In genomic region chr19:46381746-46382345, GRCh38 we compare ENCODE assay signal across 1 cellular context.
TF ChIP-seq lines count a peak whose summit lies in the region.

No MANE protein-coding gene starts in this region.

TF ChIP-seq in WTC11, 78 proteins besides CTCF, POLR2A, EP300 and RAD21 (continued from another document):
- no peak for TF ChIP-seq MAX (CRISPR knock-in tag; IDR thresholded peaks at IDR 0.05)
- TF ChIP-seq, protein P1, sequence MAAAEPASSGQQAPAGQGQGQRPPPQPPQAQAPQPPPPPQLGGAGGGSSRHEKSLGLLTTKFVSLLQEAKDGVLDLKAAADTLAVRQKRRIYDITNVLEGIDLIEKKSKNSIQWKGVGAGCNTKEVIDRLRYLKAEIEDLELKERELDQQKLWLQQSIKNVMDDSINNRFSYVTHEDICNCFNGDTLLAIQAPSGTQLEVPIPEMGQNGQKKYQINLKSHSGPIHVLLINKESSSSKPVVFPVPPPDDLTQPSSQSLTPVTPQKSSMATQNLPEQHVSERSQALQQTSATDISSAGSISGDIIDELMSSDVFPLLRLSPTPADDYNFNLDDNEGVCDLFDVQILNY (CRISPR knock-in tag; IDR thresholded peaks at IDR 0.05), result no peak
- no peak for TF ChIP-seq PRDM15 (CRISPR knock-in tag; IDR thresholded peaks at IDR 0.05)
- TF ChIP-seq, protein P2, sequence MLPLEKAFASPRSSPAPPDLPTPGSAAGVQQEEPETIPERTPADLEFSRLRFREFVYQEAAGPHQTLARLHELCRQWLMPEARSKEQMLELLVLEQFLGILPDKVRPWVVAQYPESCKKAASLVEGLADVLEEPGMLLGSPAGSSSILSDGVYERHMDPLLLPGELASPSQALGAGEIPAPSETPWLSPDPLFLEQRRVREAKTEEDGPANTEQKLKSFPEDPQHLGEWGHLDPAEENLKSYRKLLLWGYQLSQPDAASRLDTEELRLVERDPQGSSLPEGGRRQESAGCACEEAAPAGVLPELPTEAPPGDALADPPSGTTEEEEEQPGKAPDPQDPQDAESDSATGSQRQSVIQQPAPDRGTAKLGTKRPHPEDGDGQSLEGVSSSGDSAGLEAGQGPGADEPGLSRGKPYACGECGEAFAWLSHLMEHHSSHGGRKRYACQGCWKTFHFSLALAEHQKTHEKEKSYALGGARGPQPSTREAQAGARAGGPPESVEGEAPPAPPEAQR (CRISPR knock-in tag; IDR thresholded peaks at IDR 0.05), result no peak
- no peak for TF ChIP-seq ZNF219 (CRISPR knock-in tag; IDR thresholded peaks at IDR 0.05; ENCODE audit: borderline replicate concordance)
- no peak for TF ChIP-seq NFYB (CRISPR knock-in tag; conservative IDR thresholded peaks at IDR 0.05; ENCODE audit: low read depth)
- TF ChIP-seq JUN (CRISPR knock-in tag; IDR thresholded peaks at IDR 0.05), result no peak
- no peak for TF ChIP-seq JAZF1 (CRISPR knock-in tag; IDR thresholded peaks at IDR 0.05)
- TF ChIP-seq, protein P3, sequence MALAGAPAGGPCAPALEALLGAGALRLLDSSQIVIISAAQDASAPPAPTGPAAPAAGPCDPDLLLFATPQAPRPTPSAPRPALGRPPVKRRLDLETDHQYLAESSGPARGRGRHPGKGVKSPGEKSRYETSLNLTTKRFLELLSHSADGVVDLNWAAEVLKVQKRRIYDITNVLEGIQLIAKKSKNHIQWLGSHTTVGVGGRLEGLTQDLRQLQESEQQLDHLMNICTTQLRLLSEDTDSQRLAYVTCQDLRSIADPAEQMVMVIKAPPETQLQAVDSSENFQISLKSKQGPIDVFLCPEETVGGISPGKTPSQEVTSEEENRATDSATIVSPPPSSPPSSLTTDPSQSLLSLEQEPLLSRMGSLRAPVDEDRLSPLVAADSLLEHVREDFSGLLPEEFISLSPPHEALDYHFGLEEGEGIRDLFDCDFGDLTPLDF (CRISPR knock-in tag; IDR thresholded peaks at IDR 0.05), result no peak
- TF ChIP-seq, protein P4, sequence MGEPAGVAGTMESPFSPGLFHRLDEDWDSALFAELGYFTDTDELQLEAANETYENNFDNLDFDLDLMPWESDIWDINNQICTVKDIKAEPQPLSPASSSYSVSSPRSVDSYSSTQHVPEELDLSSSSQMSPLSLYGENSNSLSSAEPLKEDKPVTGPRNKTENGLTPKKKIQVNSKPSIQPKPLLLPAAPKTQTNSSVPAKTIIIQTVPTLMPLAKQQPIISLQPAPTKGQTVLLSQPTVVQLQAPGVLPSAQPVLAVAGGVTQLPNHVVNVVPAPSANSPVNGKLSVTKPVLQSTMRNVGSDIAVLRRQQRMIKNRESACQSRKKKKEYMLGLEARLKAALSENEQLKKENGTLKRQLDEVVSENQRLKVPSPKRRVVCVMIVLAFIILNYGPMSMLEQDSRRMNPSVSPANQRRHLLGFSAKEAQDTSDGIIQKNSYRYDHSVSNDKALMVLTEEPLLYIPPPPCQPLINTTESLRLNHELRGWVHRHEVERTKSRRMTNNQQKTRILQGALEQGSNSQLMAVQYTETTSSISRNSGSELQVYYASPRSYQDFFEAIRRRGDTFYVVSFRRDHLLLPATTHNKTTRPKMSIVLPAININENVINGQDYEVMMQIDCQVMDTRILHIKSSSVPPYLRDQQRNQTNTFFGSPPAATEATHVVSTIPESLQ (CRISPR knock-in tag; IDR thresholded peaks at IDR 0.05), result no peak
- no peak for TF ChIP-seq MYBL2 (CRISPR knock-in tag; IDR thresholded peaks at IDR 0.05)
- TF ChIP-seq, protein P5, sequence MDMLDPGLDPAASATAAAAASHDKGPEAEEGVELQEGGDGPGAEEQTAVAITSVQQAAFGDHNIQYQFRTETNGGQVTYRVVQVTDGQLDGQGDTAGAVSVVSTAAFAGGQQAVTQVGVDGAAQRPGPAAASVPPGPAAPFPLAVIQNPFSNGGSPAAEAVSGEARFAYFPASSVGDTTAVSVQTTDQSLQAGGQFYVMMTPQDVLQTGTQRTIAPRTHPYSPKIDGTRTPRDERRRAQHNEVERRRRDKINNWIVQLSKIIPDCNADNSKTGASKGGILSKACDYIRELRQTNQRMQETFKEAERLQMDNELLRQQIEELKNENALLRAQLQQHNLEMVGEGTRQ (CRISPR knock-in tag; IDR thresholded peaks at IDR 0.05), result no peak
